2 cellular contexts compared by ENCODE assay signal in genomic region chr5:34817558-34818351, GRCh38.
TF ChIP-seq lines count a peak whose summit lies in the region.

No MANE protein-coding gene starts in this region.

TF ChIP-seq in A549, 52 proteins besides CTCF, POLR2A, EP300 and RAD21 (continued from another document):
- TF ChIP-seq CBX8 (IDR thresholded peaks at IDR 0.05) (no peak), HEYL (CRISPR knock-in tag; IDR thresholded peaks at IDR 0.05) (no peak), ZFP36 (IDR thresholded peaks at IDR 0.05; ENCODE audit: borderline replicate concordance, partially characterized antibody) (no peak), KDM1A (IDR thresholded peaks at IDR 0.05; ENCODE audit: low read depth) (no peak)

TF ChIP-seq in GM23338, 12 proteins besides CTCF, POLR2A, EP300 and RAD21 (continued from another document):
- TF ChIP-seq STAT1 (IDR thresholded peaks at IDR 0.05; ENCODE audit: unreplicated experiment) (no peak), REST (IDR thresholded peaks at IDR 0.05; ENCODE audit: unreplicated experiment) (no peak), ZNF114 (CRISPR knock-in tag; IDR thresholded peaks at IDR 0.05) (no peak), EZH2 (IDR thresholded peaks at IDR 0.05; ENCODE audit: low read depth, unreplicated experiment) (no peak), JUNB (IDR thresholded peaks at IDR 0.05; ENCODE audit: unreplicated experiment) (no peak), ZNF331 (CRISPR knock-in tag; IDR thresholded peaks at IDR 0.05; ENCODE audit: low read depth) (no peak), ZNF462 (CRISPR knock-in tag; IDR thresholded peaks at IDR 0.05) (no peak), POLR2AphosphoS5 (IDR thresholded peaks at IDR 0.05; ENCODE audit: low read depth) (no peak)
- TF ChIP-seq, protein P1, sequence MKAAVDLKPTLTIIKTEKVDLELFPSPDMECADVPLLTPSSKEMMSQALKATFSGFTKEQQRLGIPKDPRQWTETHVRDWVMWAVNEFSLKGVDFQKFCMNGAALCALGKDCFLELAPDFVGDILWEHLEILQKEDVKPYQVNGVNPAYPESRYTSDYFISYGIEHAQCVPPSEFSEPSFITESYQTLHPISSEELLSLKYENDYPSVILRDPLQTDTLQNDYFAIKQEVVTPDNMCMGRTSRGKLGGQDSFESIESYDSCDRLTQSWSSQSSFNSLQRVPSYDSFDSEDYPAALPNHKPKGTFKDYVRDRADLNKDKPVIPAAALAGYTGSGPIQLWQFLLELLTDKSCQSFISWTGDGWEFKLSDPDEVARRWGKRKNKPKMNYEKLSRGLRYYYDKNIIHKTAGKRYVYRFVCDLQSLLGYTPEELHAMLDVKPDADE (IDR thresholded peaks at IDR 0.05) = no peak
